10 cellular contexts compared by ENCODE assay signal in the genomic region with DNA sequence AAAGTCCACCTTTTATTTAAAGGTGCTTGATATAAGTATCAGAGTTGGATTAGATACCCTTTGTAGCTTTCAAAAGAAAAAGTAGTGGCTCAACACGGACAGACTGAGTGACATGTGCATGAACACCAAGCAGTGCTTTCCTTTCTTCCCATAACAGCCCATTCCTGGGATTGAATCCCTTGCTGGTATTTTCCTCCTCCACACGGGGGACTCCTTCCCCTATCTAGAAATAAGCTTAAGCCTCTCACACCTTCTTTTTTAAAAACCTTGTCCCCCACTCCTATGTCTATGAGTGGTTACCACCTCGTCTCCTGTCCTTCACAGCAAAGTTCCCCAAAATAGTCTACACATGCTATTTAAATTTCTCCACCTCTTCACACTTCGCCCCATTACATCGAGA. TPM values are rescaled to one million over a fixed set of nuclear protein-coding genes. Genes with fewer than 3 reads are reported as not detected.
A peak's percentile ranks its signal among the peaks of the same experiment; 100 is the strongest.
DNase-seq lines count a peak whose midpoint lies in the region; ATAC-seq, FAIRE-seq and TF ChIP-seq lines count a peak whose summit lies in the region.
"Had no signal": no experiment of that assay in that cellular context is flagged by ENCODE, and none has a peak within 500 bp of the region (broad histone marks: within the 10 kb centered on the region; RNA-seq: fewer than 3 reads in every experiment).

No MANE protein-coding gene starts in this region.

- no peak for FAIRE-seq in D721Med (lab: Jason Lieb, UNC)

- peaks cover 61% of the 10 kb centered on the region for H3K36me3 Mint-ChIP-seq in endodermal cell (ENCODE audit: low read depth)

- H3K4me2 ChIP-seq in neural cell (ENCODE audit: low read length) = no peak overlapping the region

- H3K4me1 Mint-ChIP-seq in endodermal cell = peaks cover 51% of the 10 kb centered on the region

- H3K4me3 ChIP-seq in endodermal cell (ENCODE audit: low read length) (peak overlapping the region; percentile 74), neural cell (ENCODE audit: low read length) (no peak overlapping the region), adrenal gland (no peak overlapping the region)

- no peaks in the 10 kb centered on the region for H3K9me3 ChIP-seq in endodermal cell (ENCODE audit: control insufficient read depth, low read length)
- H3K9me3 ChIP-seq in neural cell (ENCODE audit: low read length) = no peaks in the 10 kb centered on the region
- H3K9me3 ChIP-seq in adrenal gland (replicated peaks in 1 of 3) = no peaks in the 10 kb centered on the region

- TF ChIP-seq POLR2A in adrenal gland (IDR thresholded peaks at IDR 0.05) = no peak

- no peak for TF ChIP-seq EP300 in neural cell (conservative IDR thresholded peaks at IDR 0.05; ENCODE audit: poor library complexity, severe bottlenecking)

- H3K4me1 ChIP-seq in endodermal cell (ENCODE audit: control insufficient read depth, insufficient read depth, low read length) = peaks cover 6% of the 10 kb centered on the region
- no peaks in the 10 kb centered on the region for H3K4me1 ChIP-seq in adrenal gland (replicated peaks in 1 of 2)

- H3K9me2 ChIP-seq in neural cell (ENCODE audit: insufficient read depth, low read length) = no peaks in the 10 kb centered on the region

- H3K27me3 Mint-ChIP-seq in endodermal cell (ENCODE audit: insufficient read depth) = no peaks in the 10 kb centered on the region

- TF ChIP-seq CTCF in D721Med (IDR thresholded peaks at IDR 0.05; ENCODE audit: insufficient read depth, missing control alignments) = peak; percentile 39
- TF ChIP-seq CTCF in endodermal cell (conservative IDR thresholded peaks at IDR 0.05) = peak; percentile 80
- TF ChIP-seq CTCF in neural cell (IDR thresholded peaks at IDR 0.05; ENCODE audit: poor library complexity, severe bottlenecking) = peak; percentile 46
- no peak for TF ChIP-seq CTCF in adrenal gland (IDR thresholded peaks at IDR 0.05)

- no peak overlapping the region for H3K9ac ChIP-seq in endodermal cell (ENCODE audit: extremely low read depth, low read length, poor library complexity, severe bottlenecking)
- H3K9ac ChIP-seq in neural cell (ENCODE audit: low read length) = no peak overlapping the region

- no peaks in the 10 kb centered on the region for H3K9me3 Mint-ChIP-seq in endodermal cell

- H3K27me3 ChIP-seq in endodermal cell (ENCODE audit: control insufficient read depth, insufficient read depth, low read length, poor library complexity, severe bottlenecking) (no peaks in the 10 kb centered on the region), neural cell (ENCODE audit: insufficient read depth, low read depth, low read length) (no peaks in the 10 kb centered on the region), adrenal gland (no peaks in the 10 kb centered on the region)

- H3K27ac Mint-ChIP-seq in endodermal cell = no peak overlapping the region

- H3F3A ChIP-seq in neural cell (ENCODE audit: insufficient read depth, low read length, poor library complexity, severe bottlenecking) = no peaks in the 10 kb centered on the region

- H3K36me3 ChIP-seq in endodermal cell (ENCODE audit: control insufficient read depth, insufficient read depth, low read length) (peaks cover 66% of the 10 kb centered on the region), neural cell (ENCODE audit: insufficient read depth, low read length) (no peaks in the 10 kb centered on the region), adrenal gland (replicated peaks in 1 of 2) (no peaks in the 10 kb centered on the region)

- DNase-seq in D721Med (ENCODE audit: insufficient read length, low spot score) (no peak), NCI-H524 treated with DMSO at 0.1 percent for 48 hours (lab: John Stamatoyannopoulos, UW) (peak; percentile 2), endodermal cell (peak; percentile 55), adrenal gland (no peak)
- DNase-seq: activated naive CD4-positive, alpha-beta T cell treated with anti-CD3 and anti-CD28 coated beads, Interleukin-2, amount 50 U/mL, for 16 hours had no signal

- intact Hi-C loops in adrenal gland (cut with DNase I) = no loop called here

- peak; percentile 50 for TF ChIP-seq RAD21 in neural cell (conservative IDR thresholded peaks at IDR 0.05)

- H3K27ac ChIP-seq in endodermal cell (ENCODE audit: low read depth, low read length) (no peak overlapping the region), neural cell (ENCODE audit: low read length) (no peak overlapping the region), adrenal gland (no peak overlapping the region)

- H4K20me1 ChIP-seq in neural cell (ENCODE audit: insufficient read depth) = no peaks in the 10 kb centered on the region

- ATAC-seq in GM21786 (IDR thresholded peaks at IDR 0.05; ENCODE audit: unreplicated experiment) = no peak
- no peak for ATAC-seq in HG02610 (IDR thresholded peaks at IDR 0.05; ENCODE audit: unreplicated experiment)
- no peak for ATAC-seq in GM21526 (IDR thresholded peaks at IDR 0.05; ENCODE audit: low FRiP score, unreplicated experiment)
- ATAC-seq: sciatic nerve had no signal

- H3K4me3 Mint-ChIP-seq in endodermal cell = peak overlapping the region; percentile 0

- H2AFZ ChIP-seq in neural cell (ENCODE audit: low read depth, low read length) = no peak overlapping the region

- peaks cover 15% of the 10 kb centered on the region for H3K79me2 ChIP-seq in neural cell (replicated peaks; ENCODE audit: insufficient read depth, low read length)

- WGBS in endodermal cell (ENCODE audit: insufficient coverage in 1 of 2, insufficient read length in 1 of 2), 2 experiments = 46% methylated on average over 5 of the region's 5 CpGs; no CpG with 5 or more reads in 1 of the 2 experiments
- WGBS in adrenal gland, 4 donors = 61 to 81% (median 66%) methylated on average over 5 of the region's 5 CpGs

TF ChIP-seq in neural cell, 6 proteins besides CTCF, POLR2A, EP300 and RAD21:
- TF ChIP-seq, protein P1, sequence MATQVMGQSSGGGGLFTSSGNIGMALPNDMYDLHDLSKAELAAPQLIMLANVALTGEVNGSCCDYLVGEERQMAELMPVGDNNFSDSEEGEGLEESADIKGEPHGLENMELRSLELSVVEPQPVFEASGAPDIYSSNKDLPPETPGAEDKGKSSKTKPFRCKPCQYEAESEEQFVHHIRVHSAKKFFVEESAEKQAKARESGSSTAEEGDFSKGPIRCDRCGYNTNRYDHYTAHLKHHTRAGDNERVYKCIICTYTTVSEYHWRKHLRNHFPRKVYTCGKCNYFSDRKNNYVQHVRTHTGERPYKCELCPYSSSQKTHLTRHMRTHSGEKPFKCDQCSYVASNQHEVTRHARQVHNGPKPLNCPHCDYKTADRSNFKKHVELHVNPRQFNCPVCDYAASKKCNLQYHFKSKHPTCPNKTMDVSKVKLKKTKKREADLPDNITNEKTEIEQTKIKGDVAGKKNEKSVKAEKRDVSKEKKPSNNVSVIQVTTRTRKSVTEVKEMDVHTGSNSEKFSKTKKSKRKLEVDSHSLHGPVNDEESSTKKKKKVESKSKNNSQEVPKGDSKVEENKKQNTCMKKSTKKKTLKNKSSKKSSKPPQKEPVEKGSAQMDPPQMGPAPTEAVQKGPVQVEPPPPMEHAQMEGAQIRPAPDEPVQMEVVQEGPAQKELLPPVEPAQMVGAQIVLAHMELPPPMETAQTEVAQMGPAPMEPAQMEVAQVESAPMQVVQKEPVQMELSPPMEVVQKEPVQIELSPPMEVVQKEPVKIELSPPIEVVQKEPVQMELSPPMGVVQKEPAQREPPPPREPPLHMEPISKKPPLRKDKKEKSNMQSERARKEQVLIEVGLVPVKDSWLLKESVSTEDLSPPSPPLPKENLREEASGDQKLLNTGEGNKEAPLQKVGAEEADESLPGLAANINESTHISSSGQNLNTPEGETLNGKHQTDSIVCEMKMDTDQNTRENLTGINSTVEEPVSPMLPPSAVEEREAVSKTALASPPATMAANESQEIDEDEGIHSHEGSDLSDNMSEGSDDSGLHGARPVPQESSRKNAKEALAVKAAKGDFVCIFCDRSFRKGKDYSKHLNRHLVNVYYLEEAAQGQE (IDR thresholded peaks at IDR 0.05; ENCODE audit: borderline replicate concordance) = no peak
- TF ChIP-seq SMC3 (conservative IDR thresholded peaks at IDR 0.05; ENCODE audit: poor library complexity) = peak; percentile 41
TF ChIP-seq in neural cell: peak in this region for 1.

RNA-seq across cellular contexts. Expression of gene AP1S2, which starts 5.1 kb away (rescaled TPM):
- total RNA-seq in endodermal cell (100 to 1,000 TPM; 133 to 220 TPM), adrenal gland (10 to 100 TPM; 16.9 to 47.1 (median 22.0) TPM)
- polyA plus RNA-seq in endodermal cell (2013, experiment 1 of 2) = 128 TPM
- 136 TPM for polyA plus RNA-seq in endodermal cell (2013, experiment 2 of 2)
- polyA plus RNA-seq in neural cell (127 and 160 TPM in 2 replicates), adrenal gland (10 to 100 TPM in 2 of 3 donors, 1 to 10 TPM in 1; 8.8 to 27.3 (median 19.1) TPM)
- polyA minus RNA-seq in neural cell = 98.6 and 148 TPM in 2 replicates

RNA-seq across cellular contexts. Expression of gene ZRSR2, which starts 59.3 kb away (rescaled TPM):
- 10 to 100 TPM in 1 of 2 donors, 1 to 10 TPM in 1; 7.3 to 18.1 TPM for total RNA-seq in endodermal cell
- 8.0 TPM for polyA plus RNA-seq in endodermal cell (2013, experiment 1 of 2)
- polyA plus RNA-seq in endodermal cell (2013, experiment 2 of 2) = 11.0 TPM
- polyA plus RNA-seq in neural cell = 10.6 and 11.2 TPM in 2 replicates
- 7.1 and 7.9 TPM in 2 replicates for polyA minus RNA-seq in neural cell
- 1 to 10 TPM in 7 of 8 donors, not detected in 1; 2.9 to 9.7 (median 8.3) TPM for total RNA-seq in adrenal gland
- polyA plus RNA-seq in adrenal gland = 10 to 100 TPM; 23.7 to 49.1 (median 44.6) TPM

Comparison
In these comparisons a context has a peak if more than half of its experiments do, and no peak if none do; other contexts are left out.
1. DNase-seq: peak in NCI-H524 treated with DMSO at 0.1 percent for 48 hours (single experiment) and endodermal cell (single experiment); none in D721Med (single experiment) and adrenal gland (0 of 7).
2. CTCF ChIP-seq: peak in D721Med (single experiment), endodermal cell (single experiment) and neural cell (single experiment); none in adrenal gland (0 of 6).